In the genomic region with DNA sequence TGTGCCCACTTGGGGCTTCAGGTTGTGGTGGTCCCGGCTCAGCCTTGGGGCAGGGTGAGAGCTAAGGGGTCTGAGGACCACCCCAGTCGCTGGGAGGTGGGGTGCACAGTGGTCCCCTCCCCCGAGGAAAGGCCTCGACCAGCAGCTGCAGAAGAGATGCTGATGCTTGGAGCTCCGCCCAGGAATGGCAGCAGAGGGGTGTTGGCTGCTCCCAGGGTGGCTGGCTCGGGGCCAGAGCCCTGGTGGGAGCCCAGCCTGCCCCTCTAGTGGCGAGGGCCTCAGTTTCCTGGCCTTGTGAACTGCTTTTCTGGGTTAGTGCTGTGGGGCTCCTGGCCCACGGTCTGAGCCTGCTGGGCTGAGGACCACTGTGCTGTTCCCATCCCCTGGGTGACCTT, we compare ENCODE assay signal across 1 cellular context.
TF ChIP-seq lines count a peak whose summit lies in the region.

No MANE protein-coding gene starts in this region.

TF ChIP-seq in A549, 52 proteins besides CTCF, POLR2A, EP300 and RAD21:
- TF ChIP-seq PHF8 (IDR thresholded peaks at IDR 0.05; ENCODE audit: borderline replicate concordance, low read depth) (no peak), TP53 (CRISPR knock-in tag; IDR thresholded peaks at IDR 0.05) (no peak), SREBF2 (IDR thresholded peaks at IDR 0.05) (no peak), JUNB (IDR thresholded peaks at IDR 0.05) (no peak), MAZ (IDR thresholded peaks at IDR 0.05; ENCODE audit: borderline replicate concordance, low read depth, low read length) (no peak), RCOR1 (IDR thresholded peaks at IDR 0.05; ENCODE audit: low read depth, low read length) (no peak), ZSCAN20 (CRISPR knock-in tag; IDR thresholded peaks at IDR 0.05) (no peak), HES2 (IDR thresholded peaks at IDR 0.05) (no peak), FOSL2 (IDR thresholded peaks at IDR 0.05) (no peak), FOSL2 (CRISPR knock-in tag; IDR thresholded peaks at IDR 0.05) (no peak), FOXS1 (CRISPR knock-in tag; IDR thresholded peaks at IDR 0.05) (no peak), GATA3 (IDR thresholded peaks at IDR 0.05; ENCODE audit: borderline replicate concordance) (no peak), HDAC2 (IDR thresholded peaks at IDR 0.05) (no peak), CBX2 (IDR thresholded peaks at IDR 0.05; ENCODE audit: borderline replicate concordance, low read depth) (no peak), TFCP2L1 (CRISPR knock-in tag; IDR thresholded peaks at IDR 0.05) (no peak), REST (IDR thresholded peaks at IDR 0.05) (no peak), HMGXB4 (CRISPR knock-in tag; IDR thresholded peaks at IDR 0.05; ENCODE audit: borderline replicate concordance) (no peak), HEYL (CRISPR knock-in tag; IDR thresholded peaks at IDR 0.05) (no peak)
- TF ChIP-seq, protein P1, sequence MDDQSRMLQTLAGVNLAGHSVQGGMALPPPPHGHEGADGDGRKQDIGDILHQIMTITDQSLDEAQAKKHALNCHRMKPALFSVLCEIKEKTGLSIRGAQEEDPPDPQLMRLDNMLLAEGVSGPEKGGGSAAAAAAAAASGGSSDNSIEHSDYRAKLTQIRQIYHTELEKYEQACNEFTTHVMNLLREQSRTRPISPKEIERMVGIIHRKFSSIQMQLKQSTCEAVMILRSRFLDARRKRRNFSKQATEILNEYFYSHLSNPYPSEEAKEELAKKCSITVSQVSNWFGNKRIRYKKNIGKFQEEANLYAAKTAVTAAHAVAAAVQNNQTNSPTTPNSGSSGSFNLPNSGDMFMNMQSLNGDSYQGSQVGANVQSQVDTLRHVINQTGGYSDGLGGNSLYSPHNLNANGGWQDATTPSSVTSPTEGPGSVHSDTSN (IDR thresholded peaks at IDR 0.05): no peak
